16 cellular contexts compared by ENCODE assay signal in the genomic region with DNA sequence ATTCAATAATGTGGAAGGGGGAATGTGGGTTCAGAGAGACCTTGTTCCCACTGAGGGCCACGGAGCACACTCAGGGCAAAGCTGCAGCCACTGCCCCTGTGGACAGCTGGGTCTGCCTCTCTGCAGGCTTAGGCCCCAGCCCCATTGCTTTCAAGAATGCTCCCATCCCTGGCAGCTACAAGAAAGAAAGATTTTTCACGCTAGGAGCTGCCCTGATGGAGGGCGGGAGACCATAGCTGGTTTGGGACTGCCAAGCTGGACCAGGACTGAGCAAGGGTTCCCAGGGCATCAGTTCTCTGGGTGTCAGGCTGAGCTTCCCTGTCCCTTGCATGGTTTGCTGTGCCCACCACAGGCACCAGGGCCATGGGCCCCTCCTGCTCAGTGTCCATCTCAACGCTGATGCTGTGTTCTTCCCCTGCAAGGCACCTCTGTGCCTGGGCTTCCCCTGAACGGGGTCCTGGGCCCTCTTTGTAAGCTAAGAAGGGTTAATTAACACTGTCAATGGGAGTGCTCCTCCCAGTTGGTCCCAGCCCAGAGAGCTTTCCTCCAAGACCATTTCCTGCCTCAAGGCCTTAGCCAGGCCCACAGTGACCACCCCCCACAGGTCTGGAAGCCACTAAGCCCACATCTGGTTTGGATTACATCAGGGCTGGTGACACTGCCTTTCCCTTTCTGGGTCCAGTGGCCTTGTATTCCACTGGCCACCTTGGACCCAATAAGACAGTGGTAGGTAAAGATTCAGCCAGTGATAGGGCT. TPM values are rescaled to one million over a fixed set of nuclear protein-coding genes. Genes with fewer than 3 reads are reported as not detected.
DNase-seq lines count a peak whose midpoint lies in the region; ATAC-seq and TF ChIP-seq lines count a peak whose summit lies in the region.
"Had no signal": no experiment of that assay in that cellular context is flagged by ENCODE, and none has a peak within 500 bp of the region (broad histone marks: within the 10 kb centered on the region; RNA-seq: fewer than 3 reads in every experiment).

No MANE protein-coding gene starts in this region.

- H3K9ac ChIP-seq in GM23248, result no peak overlapping the region
- no peak overlapping the region for H3K9ac ChIP-seq in MM.1S (ENCODE audit: low read length)

- no peaks in the 10 kb centered on the region for H3K79me2 ChIP-seq in GM23248 (ENCODE audit: insufficient read depth)
- no peaks in the 10 kb centered on the region for H3K79me2 ChIP-seq in MM.1S (ENCODE audit: low read length)

- H3K36me3 ChIP-seq in GM23248 (ENCODE audit: low read depth) (no peaks in the 10 kb centered on the region), MM.1S (replicated peaks; ENCODE audit: insufficient read depth, low read length) (no peaks in the 10 kb centered on the region)

- H3K27ac Mint-ChIP-seq in chondrocyte (ENCODE audit: unreplicated experiment), result peak overlapping the region; percentile 86
- peak overlapping the region; percentile 41 for H3K27ac Mint-ChIP-seq in osteocyte (ENCODE audit: unreplicated experiment)
- H3K27ac Mint-ChIP-seq: activated CD8-positive, alpha-beta memory T cell treated with anti-CD3 and anti-CD28 coated beads, Interleukin-2, amount 10 ng/mL, durations not matched to agents 7 days and 5 days; activated naive CD4-positive, alpha-beta T cell treated with anti-CD3 and anti-CD28 coated beads, Interleukin-2, amount 50 U/mL, for 72 hours; CD4-positive, alpha-beta T cell had no signal

- H3K27me3 ChIP-seq in GM23248 (replicated peaks; ENCODE audit: insufficient read depth) (no peaks in the 10 kb centered on the region; the same call in 1 of the 2 replicates), MM.1S (replicated peaks; ENCODE audit: insufficient read depth, low read length) (peaks cover 40% of the 10 kb centered on the region)

- no peak overlapping the region for H3K4me3 ChIP-seq in GM23248
- no peak overlapping the region for H3K4me3 ChIP-seq in MM.1S (ENCODE audit: low read length)
- H3K4me3 ChIP-seq: SK-N-MC had no signal

- TF ChIP-seq CTCF in MM.1S (IDR thresholded peaks at IDR 0.05; ENCODE audit: low read length) (no peak), chondrocyte (IDR thresholded peaks at IDR 0.05) (no peak), osteocyte (IDR thresholded peaks at IDR 0.05) (no peak)

- H3K4me1 Mint-ChIP-seq in chondrocyte (ENCODE audit: low read depth), result peaks cover 32% of the 10 kb centered on the region
- H3K4me1 Mint-ChIP-seq in osteocyte (ENCODE audit: unreplicated experiment), result peaks cover 20% of the 10 kb centered on the region

- H3K9me2 ChIP-seq in GM23248 (ENCODE audit: insufficient read depth), result no peaks in the 10 kb centered on the region
- H3K9me2 ChIP-seq in MM.1S (replicated peaks; ENCODE audit: insufficient read depth, low read length), result no peaks in the 10 kb centered on the region

- ATAC-seq in HG02642 (IDR thresholded peaks at IDR 0.05; ENCODE audit: poor library complexity, unreplicated experiment), result no peak
- no peak for ATAC-seq in HG02610 (IDR thresholded peaks at IDR 0.05; ENCODE audit: unreplicated experiment)

- H3K27ac ChIP-seq in GM23248 (no peak overlapping the region), MM.1S (ENCODE audit: low read length) (no peak overlapping the region)
- H3K27ac ChIP-seq: epithelial cell of prostate, SK-N-MC had no signal

- no peaks in the 10 kb centered on the region for H3K36me3 Mint-ChIP-seq in chondrocyte (ENCODE audit: low read depth)
- no peaks in the 10 kb centered on the region for H3K36me3 Mint-ChIP-seq in osteocyte (ENCODE audit: unreplicated experiment)
- H3K36me3 Mint-ChIP-seq: activated CD8-positive, alpha-beta memory T cell treated with anti-CD3 and anti-CD28 coated beads, Interleukin-2, amount 10 ng/mL, durations not matched to agents 7 days and 5 days; activated naive CD4-positive, alpha-beta T cell treated with anti-CD3 and anti-CD28 coated beads, Interleukin-2, amount 50 U/mL, for 72 hours had no signal

- H3K4me2 ChIP-seq in GM23248 (ENCODE audit: unreplicated experiment) (peak overlapping the region; percentile 11), MM.1S (ENCODE audit: low read depth, low read length) (peak overlapping the region; percentile 62)

- H3F3A ChIP-seq in GM23248 (ENCODE audit: insufficient read depth) (peaks cover 24% of the 10 kb centered on the region), MM.1S (ENCODE audit: insufficient read depth, low read length) (no peaks in the 10 kb centered on the region)

- peak; percentile 36 for DNase-seq in GM23248
- DNase-seq in MM.1S, result no peak
- DNase-seq in chondrocyte (ENCODE audit: low spot score), result no peak
- no peak for DNase-seq in osteocyte (ENCODE audit: extremely low spot score, unreplicated experiment)
- DNase-seq in NCI-H128 (lab: John Stamatoyannopoulos, UW; ENCODE audit: unreplicated experiment), result no peak
- no peak for DNase-seq in anterior cingulate cortex (lab: John Stamatoyannopoulos, UW)
- DNase-seq: cerebellar nuclear complex had no signal

- WGBS in GM23248 (ENCODE audit: low coverage in 1 of 2, low lambda C conversion rate in 2 of 2, missing lambda C conversion rate in 2 of 2), 2 experiments, result 76 to 78% methylated on average over 5 of the region's 5 CpGs

- H2AFZ ChIP-seq in GM23248, result no peak overlapping the region
- H2AFZ ChIP-seq in MM.1S (ENCODE audit: low read length), result no peak overlapping the region

- H4K20me1 ChIP-seq in GM23248 (ENCODE audit: insufficient read depth) (no peaks in the 10 kb centered on the region), MM.1S (ENCODE audit: insufficient read depth, low read length) (no peaks in the 10 kb centered on the region)

- in situ Hi-C loops in GM23248 (cut with MboI), result no loop called here

- H3K4me1 ChIP-seq in GM23248 (ENCODE audit: insufficient read depth), result peaks cover 37% of the 10 kb centered on the region
- peaks cover 26% of the 10 kb centered on the region for H3K4me1 ChIP-seq in MM.1S (ENCODE audit: low read length)

- no peaks in the 10 kb centered on the region for H3K27me3 Mint-ChIP-seq in chondrocyte (ENCODE audit: low read depth)
- H3K27me3 Mint-ChIP-seq in osteocyte (ENCODE audit: unreplicated experiment), result no peaks in the 10 kb centered on the region
- H3K27me3 Mint-ChIP-seq: CD4-positive, alpha-beta T cell had no signal

- H3K9me3 Mint-ChIP-seq in chondrocyte (ENCODE audit: low read depth), result no peaks in the 10 kb centered on the region
- no peaks in the 10 kb centered on the region for H3K9me3 Mint-ChIP-seq in osteocyte (ENCODE audit: unreplicated experiment)
- H3K9me3 Mint-ChIP-seq: activated naive CD4-positive, alpha-beta T cell treated with anti-CD3 and anti-CD28 coated beads, Interleukin-2, amount 50 U/mL, for 72 hours; CD4-positive, alpha-beta T cell; nephron had no signal

- H3K9me3 ChIP-seq in GM23248 (ENCODE audit: low read depth) (no peaks in the 10 kb centered on the region), MM.1S (replicated peaks; ENCODE audit: insufficient read depth, low read length) (no peaks in the 10 kb centered on the region)

- H3K4me3 Mint-ChIP-seq in chondrocyte (ENCODE audit: unreplicated experiment), result no peak overlapping the region
- no peak overlapping the region for H3K4me3 Mint-ChIP-seq in osteocyte (ENCODE audit: unreplicated experiment)
- H3K4me3 Mint-ChIP-seq: activated CD8-positive, alpha-beta memory T cell treated with anti-CD3 and anti-CD28 coated beads, Interleukin-2, amount 10 ng/mL, durations not matched to agents 7 days and 5 days; CD4-positive, alpha-beta T cell; nephron had no signal

RNA-seq across cellular contexts. Expression of gene FOXS1, which starts 8.4 kb away (rescaled TPM):
- not detected in 2 replicates for total RNA-seq in GM23248 (2014; rRNA removed; shearing (Covaris generic))
- not detected in 2 replicates for polyA plus RNA-seq in GM23248 (2016; fragmentation: Nextera tagmentation; extraction: Ambion mirVana)
- total RNA-seq in chondrocyte (54.1 to 192 TPM (median 185 TPM) in 3 replicates), osteocyte (11.8 and 13.6 TPM in 2 replicates)
- total RNA-seq: activated CD8-positive, alpha-beta memory T cell treated with anti-CD3 and anti-CD28 coated beads, Interleukin-2, amount 10 ng/mL, durations not matched to agents 7 days and 5 days; activated naive CD4-positive, alpha-beta T cell treated with anti-CD3 and anti-CD28 coated beads, Interleukin-2, amount 50 U/mL, for 72 hours; CD4-positive, alpha-beta T cell; left lobe of liver had no signal

RNA-seq across cellular contexts. Expression of gene MYLK2, which starts 17.9 kb away (rescaled TPM):
- total RNA-seq in GM23248 (2014; rRNA removed; shearing (Covaris generic)), result 0.63 TPM in 1 of 2 replicates, not detected in the other
- not detected in 2 replicates for polyA plus RNA-seq in GM23248 (2016; fragmentation: Nextera tagmentation; extraction: Ambion mirVana)
- total RNA-seq in chondrocyte, result 1.3 to 3.3 TPM (median 2.9 TPM) in 3 replicates
- total RNA-seq in osteocyte, result 0.10 and 0.27 TPM in 2 replicates
- total RNA-seq: CD4-positive, alpha-beta T cell; left lobe of liver had no signal

RNA-seq across cellular contexts. Expression of gene DUSP15, which starts 33.3 kb away (rescaled TPM):
- not detected in 2 replicates for total RNA-seq in GM23248 (2014; rRNA removed; shearing (Covaris generic))
- polyA plus RNA-seq in GM23248 (2016; fragmentation: Nextera tagmentation; extraction: Ambion mirVana), result not detected in 2 replicates
- total RNA-seq in chondrocyte (3.6 to 11.6 TPM (median 11.5 TPM) in 3 replicates), osteocyte (2.1 and 3.2 TPM in 2 replicates)
- total RNA-seq: activated CD8-positive, alpha-beta memory T cell treated with anti-CD3 and anti-CD28 coated beads, Interleukin-2, amount 10 ng/mL, durations not matched to agents 7 days and 5 days; activated naive CD4-positive, alpha-beta T cell treated with anti-CD3 and anti-CD28 coated beads, Interleukin-2, amount 50 U/mL, for 72 hours; CD4-positive, alpha-beta T cell had no signal

RNA-seq across cellular contexts. Expression of gene TTLL9, which starts 33.4 kb away (rescaled TPM):
- total RNA-seq in GM23248 (2014; rRNA removed; shearing (Covaris generic)), result not detected in 2 replicates
- not detected in 2 replicates for polyA plus RNA-seq in GM23248 (2016; fragmentation: Nextera tagmentation; extraction: Ambion mirVana)
- total RNA-seq in chondrocyte (0.24 to 0.37 TPM (median 0.33 TPM) in 3 replicates), osteocyte (0.18 and 0.24 TPM in 2 replicates)
- total RNA-seq: activated CD8-positive, alpha-beta memory T cell treated with anti-CD3 and anti-CD28 coated beads, Interleukin-2, amount 10 ng/mL, durations not matched to agents 7 days and 5 days; activated naive CD4-positive, alpha-beta T cell treated with anti-CD3 and anti-CD28 coated beads, Interleukin-2, amount 50 U/mL, for 72 hours; CD4-positive, alpha-beta T cell; left lobe of liver had no signal
